In the genomic region with DNA sequence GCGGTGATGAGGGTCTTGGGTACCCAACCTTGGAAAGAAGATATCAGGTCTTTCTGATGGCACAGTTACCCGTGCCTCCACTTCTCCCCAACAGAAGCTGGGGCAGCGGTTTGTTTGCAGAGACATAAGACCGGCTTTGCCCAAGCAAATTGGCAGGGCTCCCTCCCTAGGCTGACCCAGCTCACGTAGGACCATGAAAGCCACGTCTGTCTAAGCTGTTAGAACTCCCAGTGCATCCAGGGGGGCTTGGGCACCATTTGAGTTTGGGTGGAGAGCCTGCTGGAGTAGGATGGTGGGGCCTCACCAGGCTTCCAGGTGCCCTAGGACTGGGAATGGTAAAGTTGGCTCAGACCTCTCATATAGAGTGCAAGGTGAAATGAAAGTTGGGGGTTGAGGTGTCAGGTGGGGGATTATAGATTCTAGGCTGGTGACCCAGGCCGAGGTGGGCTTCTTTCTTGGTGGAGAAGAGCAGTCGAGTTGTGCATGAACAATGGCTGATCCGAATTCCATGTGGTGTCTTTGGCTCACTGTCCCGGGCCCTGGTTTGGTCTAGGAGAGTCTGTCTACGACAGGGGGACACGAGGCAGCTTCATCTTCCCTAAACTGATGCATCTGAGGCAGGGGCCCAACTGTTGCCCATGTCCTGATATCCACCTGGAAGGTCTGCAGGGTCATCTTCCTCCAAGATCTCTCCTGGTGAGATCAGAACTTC, we compare ENCODE assay signal across 24 cellular contexts. TPM values are rescaled to one million over a fixed set of nuclear protein-coding genes. Genes with fewer than 3 reads are reported as not detected.
DNase-seq lines count a peak whose midpoint lies in the region; ATAC-seq and TF ChIP-seq lines count a peak whose summit lies in the region.
"Had no signal": no experiment of that assay in that cellular context is flagged by ENCODE, and none has a peak within 500 bp of the region (broad histone marks: within the 10 kb centered on the region; RNA-seq: fewer than 3 reads in every experiment).

No MANE protein-coding gene starts in this region.

- no peaks in the 10 kb centered on the region for H3F3A ChIP-seq in neural cell (ENCODE audit: insufficient read depth, low read length, poor library complexity, severe bottlenecking)

- H3K9me3 ChIP-seq in ectodermal cell (ENCODE audit: control insufficient read depth, low read length) (no peaks in the 10 kb centered on the region), neural cell (ENCODE audit: low read length) (no peaks in the 10 kb centered on the region)
- H3K9me3 ChIP-seq: right atrium auricular region had no signal

- H3K27ac ChIP-seq in ectodermal cell (ENCODE audit: insufficient read depth, low read depth, low read length, poor library complexity, severe bottlenecking) (peak overlapping the region; percentile 17), neural cell (ENCODE audit: low read length) (no peak overlapping the region)
- H3K27ac ChIP-seq: right atrium auricular region had no signal

- no peak for DNase-seq in activated naive CD8-positive, alpha-beta T cell treated with anti-CD3 and anti-CD28 coated beads, Interleukin-2, amount 50 U/mL, for 24 hours
- DNase-seq in activated CD8-positive, alpha-beta memory T cell treated with anti-CD3 and anti-CD28 coated beads for 24 hours: no peak
- no peak for DNase-seq in mucosa of gallbladder (ENCODE audit: low spot score)
- DNase-seq: ACHN; activated B cell treated with CpG ODN at 0.5 μM for 24 hours; activated CD4-positive, alpha-beta memory T cell treated with anti-CD3 and anti-CD28 coated beads, Interleukin-2, amount 10 ng/mL, durations not matched to agents 7 days and 5 days; activated naive CD8-positive, alpha-beta T cell treated with anti-CD3 and anti-CD28 coated beads for 36 hours; activated T-cell treated with anti-CD3 and anti-CD28 coated beads, Interleukin-2, amount 50 U/mL, for 48 hours; DMS53; GOT3; KBM-7; NCI-H1694; occipital lobe had no signal

- TF ChIP-seq RAD21 in neural cell (conservative IDR thresholded peaks at IDR 0.05): no peak

- H2AFZ ChIP-seq in neural cell (ENCODE audit: low read depth, low read length): no peak overlapping the region

- peaks cover 11% of the 10 kb centered on the region for H3K4me1 Mint-ChIP-seq in activated naive CD8-positive, alpha-beta T cell (ENCODE audit: low read depth)
- peaks cover 12% of the 10 kb centered on the region for H3K4me1 Mint-ChIP-seq in activated naive CD8-positive, alpha-beta T cell treated with anti-CD3 and anti-CD28 coated beads, Interleukin-2, amount 50 U/mL, for 24 hours

- peaks cover 25% of the 10 kb centered on the region for H3K4me1 ChIP-seq in ectodermal cell (ENCODE audit: control insufficient read depth, insufficient read depth, low read length)

- H3K27me3 Mint-ChIP-seq in activated naive CD8-positive, alpha-beta T cell: peaks cover 39% of the 10 kb centered on the region
- peaks cover 63% of the 10 kb centered on the region for H3K27me3 Mint-ChIP-seq in activated naive CD8-positive, alpha-beta T cell treated with anti-CD3 and anti-CD28 coated beads, Interleukin-2, amount 50 U/mL, for 24 hours

- H3K4me2 ChIP-seq in neural cell (ENCODE audit: low read length): no peak overlapping the region

- TF ChIP-seq CTCF in neural cell (IDR thresholded peaks at IDR 0.05; ENCODE audit: poor library complexity, severe bottlenecking): no peak

- H3K9ac ChIP-seq in neural cell (ENCODE audit: low read length): no peak overlapping the region

- H3K4me3 ChIP-seq in ectodermal cell (ENCODE audit: insufficient read depth, low read depth, low read length) (peak overlapping the region; percentile 89), neural cell (ENCODE audit: low read length) (peak overlapping the region; percentile 73)

- H3K36me3 ChIP-seq in ectodermal cell (ENCODE audit: control insufficient read depth, insufficient read depth, low read length): peaks cover 6% of the 10 kb centered on the region
- H3K36me3 ChIP-seq in neural cell (ENCODE audit: insufficient read depth, low read length): no peaks in the 10 kb centered on the region
- H3K36me3 ChIP-seq: right atrium auricular region had no signal

- H3K79me2 ChIP-seq in neural cell (replicated peaks; ENCODE audit: insufficient read depth, low read length): peaks cover 23% of the 10 kb centered on the region

- TF ChIP-seq EP300 in neural cell (conservative IDR thresholded peaks at IDR 0.05; ENCODE audit: poor library complexity, severe bottlenecking): no peak

- H3K27me3 ChIP-seq in ectodermal cell (ENCODE audit: control insufficient read depth, insufficient read depth, low read length, poor library complexity, severe bottlenecking) (peaks cover 28% of the 10 kb centered on the region), neural cell (ENCODE audit: insufficient read depth, low read depth, low read length) (peaks cover 39% of the 10 kb centered on the region)

- H3K9me3 Mint-ChIP-seq in activated naive CD8-positive, alpha-beta T cell (ENCODE audit: low read depth): no peaks in the 10 kb centered on the region
- H3K9me3 Mint-ChIP-seq in activated naive CD8-positive, alpha-beta T cell treated with anti-CD3 and anti-CD28 coated beads, Interleukin-2, amount 50 U/mL, for 24 hours: no peaks in the 10 kb centered on the region
- H3K9me3 Mint-ChIP-seq: activated B cell treated with CpG ODN at 0.5 μM for 24 hours; activated CD4-positive, alpha-beta memory T cell treated with anti-CD3 and anti-CD28 coated beads, Interleukin-2, amount 10 ng/mL, durations not matched to agents 7 days and 5 days; activated naive CD8-positive, alpha-beta T cell treated with anti-CD3 and anti-CD28 coated beads for 36 hours; mesothelial cell of epicardium had no signal

- no peak for ATAC-seq in activated naive CD8-positive, alpha-beta T cell treated with anti-CD3 and anti-CD28 coated beads, Interleukin-2, amount 50 U/mL, for 24 hours
- ATAC-seq in HG03571 (IDR thresholded peaks at IDR 0.05; ENCODE audit: unreplicated experiment) (no peak), GM21723 (IDR thresholded peaks at IDR 0.05; ENCODE audit: unreplicated experiment) (no peak)
- ATAC-seq: left lobe of liver, Right ventricle myocardium inferior had no signal

- peak overlapping the region; percentile 12 for H3K4me3 Mint-ChIP-seq in activated naive CD8-positive, alpha-beta T cell
- no peak overlapping the region for H3K4me3 Mint-ChIP-seq in activated naive CD8-positive, alpha-beta T cell treated with anti-CD3 and anti-CD28 coated beads, Interleukin-2, amount 50 U/mL, for 24 hours
- H3K4me3 Mint-ChIP-seq: activated CD4-positive, alpha-beta memory T cell treated with anti-CD3 and anti-CD28 coated beads, Interleukin-2, amount 10 ng/mL, durations not matched to agents 7 days and 5 days; activated naive CD8-positive, alpha-beta T cell treated with anti-CD3 and anti-CD28 coated beads for 36 hours had no signal

- H3K36me3 Mint-ChIP-seq in activated naive CD8-positive, alpha-beta T cell: no peaks in the 10 kb centered on the region
- H3K36me3 Mint-ChIP-seq in activated naive CD8-positive, alpha-beta T cell treated with anti-CD3 and anti-CD28 coated beads, Interleukin-2, amount 50 U/mL, for 24 hours (ENCODE audit: low read depth): no peaks in the 10 kb centered on the region
- H3K36me3 Mint-ChIP-seq: activated naive CD8-positive, alpha-beta T cell treated with anti-CD3 and anti-CD28 coated beads for 36 hours; mesothelial cell of epicardium had no signal

- H3K27ac Mint-ChIP-seq in activated naive CD8-positive, alpha-beta T cell: no peak overlapping the region
- H3K27ac Mint-ChIP-seq in activated naive CD8-positive, alpha-beta T cell treated with anti-CD3 and anti-CD28 coated beads, Interleukin-2, amount 50 U/mL, for 24 hours: no peak overlapping the region
- H3K27ac Mint-ChIP-seq: activated B cell treated with CpG ODN at 0.5 μM for 24 hours; activated CD4-positive, alpha-beta memory T cell treated with anti-CD3 and anti-CD28 coated beads, Interleukin-2, amount 10 ng/mL, durations not matched to agents 7 days and 5 days; activated naive CD8-positive, alpha-beta T cell treated with anti-CD3 and anti-CD28 coated beads for 36 hours; CD14-positive monocyte; mesothelial cell of epicardium had no signal

- 60 to 66% methylated on average over 12 of the region's 12 CpGs for WGBS in ectodermal cell, 2 experiments

- no peaks in the 10 kb centered on the region for H3K9me2 ChIP-seq in neural cell (ENCODE audit: insufficient read depth, low read length)

- H4K20me1 ChIP-seq in neural cell (ENCODE audit: insufficient read depth): peaks cover 20% of the 10 kb centered on the region

TF ChIP-seq in neural cell, 6 proteins besides CTCF, POLR2A, EP300 and RAD21:
- TF ChIP-seq TAF1 (IDR thresholded peaks at IDR 0.05; ENCODE audit: low read depth): no peak

RNA-seq across cellular contexts. Expression of a gene that starts 3.4 kb away (rescaled TPM):
- polyA plus RNA-seq in ectodermal cell (2013, experiment 1 of 4): 22.3 TPM
- polyA plus RNA-seq in ectodermal cell (2013, experiment 2 of 4): 38.8 TPM
- 38.7 TPM for polyA plus RNA-seq in ectodermal cell (2013, experiment 3 of 4)
- polyA plus RNA-seq in ectodermal cell (2013, experiment 4 of 4): 41.1 TPM
- polyA plus RNA-seq in neural cell: 2.6 and 3.1 TPM in 2 replicates
- polyA minus RNA-seq in neural cell: 4.9 and 6.6 TPM in 2 replicates
- total RNA-seq in mucosa of gallbladder: 0.09 TPM
- total RNA-seq: activated CD4-positive, alpha-beta memory T cell treated with anti-CD3 and anti-CD28 coated beads, Interleukin-2, amount 10 ng/mL, durations not matched to agents 7 days and 5 days; right atrium auricular region had no signal
- polyA plus RNA-seq: CD14-positive monocyte, fibroblast of lung had no signal

RNA-seq across cellular contexts. Expression of a gene that starts 30.7 kb away (rescaled TPM):
- 62.4 TPM for polyA plus RNA-seq in ectodermal cell (2013, experiment 1 of 4)
- 56.9 TPM for polyA plus RNA-seq in ectodermal cell (2013, experiment 2 of 4)
- 43.6 TPM for polyA plus RNA-seq in ectodermal cell (2013, experiment 3 of 4)
- polyA plus RNA-seq in ectodermal cell (2013, experiment 4 of 4): 46.4 TPM
- 86.4 and 144 TPM in 2 replicates for polyA plus RNA-seq in neural cell
- polyA minus RNA-seq in neural cell: 49.9 and 62.7 TPM in 2 replicates
- 17.7 TPM for total RNA-seq in mucosa of gallbladder

RNA-seq across cellular contexts. Expression of a gene that starts 37.9 kb away (rescaled TPM):
- 19.7 TPM for polyA plus RNA-seq in ectodermal cell (2013, experiment 1 of 4)
- polyA plus RNA-seq in ectodermal cell (2013, experiment 2 of 4): 21.9 TPM
- polyA plus RNA-seq in ectodermal cell (2013, experiment 3 of 4): 21.2 TPM
- polyA plus RNA-seq in ectodermal cell (2013, experiment 4 of 4): 20.4 TPM
- polyA plus RNA-seq in neural cell: 3.3 and 3.5 TPM in 2 replicates
- polyA minus RNA-seq in neural cell: 1.2 TPM in 2 replicates
- 11.2 TPM for total RNA-seq in mucosa of gallbladder

RNA-seq across cellular contexts. Expression of a gene that starts 53.4 kb away (rescaled TPM):
- polyA plus RNA-seq in ectodermal cell (2013, experiment 1 of 4): 148 TPM
- 133 TPM for polyA plus RNA-seq in ectodermal cell (2013, experiment 2 of 4)
- 85.5 TPM for polyA plus RNA-seq in ectodermal cell (2013, experiment 3 of 4)
- 86.7 TPM for polyA plus RNA-seq in ectodermal cell (2013, experiment 4 of 4)
- polyA plus RNA-seq in neural cell: 104 and 123 TPM in 2 replicates
- 111 and 133 TPM in 2 replicates for polyA minus RNA-seq in neural cell
- 39.0 TPM for total RNA-seq in mucosa of gallbladder
